In genomic region chr5:33423018-33423630, GRCh38 we compare ENCODE assay signal across 8 cellular contexts. TPM values are rescaled to one million over a fixed set of nuclear protein-coding genes. Genes with fewer than 3 reads are reported as not detected.
A peak's percentile ranks its signal among the peaks of the same experiment; 100 is the strongest.
DNase-seq lines count a peak whose midpoint lies in the region; ATAC-seq, FAIRE-seq and TF ChIP-seq lines count a peak whose summit lies in the region.

No MANE protein-coding gene starts in this region.

- DNase-seq in H54 (ENCODE audit: insufficient read length, low spot score) = no peak
- DNase-seq in Panc1 (ENCODE audit: low read depth, low spot score) = peak; percentile 28
- DNase-seq in fibroblast of pulmonary artery (ENCODE audit: low read depth) = peak; percentile 76
- DNase-seq in type B pancreatic cell (ENCODE audit: extremely low spot score, unreplicated experiment) = no peak
- DNase-seq in stimulated activated CD4-positive, alpha-beta T cell treated with anti-CD3 and anti-CD28 coated beads, Interleukin-4, amount 100 ng/mL, for 24 hours = no peak
- no peak for DNase-seq in activated CD4-positive, CD25-positive, alpha-beta regulatory T cell treated with anti-CD3 and anti-CD28 coated beads, Interleukin-2, amount 50 U/mL, for 72 hours

- no peaks in the 10 kb centered on the region for H3K36me3 Mint-ChIP-seq in type B pancreatic cell
- no peaks in the 10 kb centered on the region for H3K36me3 Mint-ChIP-seq in stimulated activated memory B cell treated with anti-CD40 and anti-IgM and Interleukin-4, amounts not matched to agents 10 μg/mL and 1 μg/mL and 100 μg/mL, for 72 hours

- no peaks in the 10 kb centered on the region for H3K4me1 ChIP-seq in Panc1 (ENCODE audit: control insufficient read depth, insufficient read depth, low read length)

- no peak overlapping the region for H3K27ac Mint-ChIP-seq in type B pancreatic cell
- no peak overlapping the region for H3K27ac Mint-ChIP-seq in stimulated activated memory B cell treated with anti-CD40 and anti-IgM and Interleukin-4, amounts not matched to agents 10 μg/mL and 1 μg/mL and 100 μg/mL, for 72 hours

- peak; percentile 94 for FAIRE-seq in H54 (lab: Jason Lieb, UNC)

- no peaks in the 10 kb centered on the region for H3K9me3 ChIP-seq in Panc1 (ENCODE audit: control insufficient read depth, insufficient read depth, low read depth, low read length)

- TF ChIP-seq CTCF in 22Rv1 (IDR thresholded peaks at IDR 0.05) (peak; percentile 63), Panc1 (IDR thresholded peaks at IDR 0.05) (peak; percentile 58; the same call in 1 of the 2 replicates), fibroblast of pulmonary artery (IDR thresholded peaks at IDR 0.05; ENCODE audit: low read length, missing control alignments) (peak; percentile 44), type B pancreatic cell (conservative IDR thresholded peaks at IDR 0.05) (peak; percentile 82)

- CTCF ChIA-PET in Panc1 (lab: Charles Lee) = no interaction called here

- H3K4me3 Mint-ChIP-seq in type B pancreatic cell = no peak overlapping the region
- no peak overlapping the region for H3K4me3 Mint-ChIP-seq in stimulated activated memory B cell treated with anti-CD40 and anti-IgM and Interleukin-4, amounts not matched to agents 10 μg/mL and 1 μg/mL and 100 μg/mL, for 72 hours

- BruUV-seq in Panc1 (replicated peaks; lab: Mats Ljungman, UMichigan) = no TSS peak

- H3K4me1 Mint-ChIP-seq in type B pancreatic cell (ENCODE audit: unreplicated experiment) = peaks cover 5% of the 10 kb centered on the region
- H3K4me1 Mint-ChIP-seq in stimulated activated memory B cell treated with anti-CD40 and anti-IgM and Interleukin-4, amounts not matched to agents 10 μg/mL and 1 μg/mL and 100 μg/mL, for 72 hours = no peaks in the 10 kb centered on the region

- no peaks in the 10 kb centered on the region for H3K36me3 ChIP-seq in Panc1 (ENCODE audit: control insufficient read depth, insufficient read depth, low read length)

- H3K27me3 ChIP-seq in Panc1 (ENCODE audit: control insufficient read depth, insufficient read depth, low read length) = no peaks in the 10 kb centered on the region; the same call in 1 of the 2 replicates

- H3K4me3 ChIP-seq in Panc1 (ENCODE audit: low read depth in 2 of 2, low read length in 2 of 2) (no peak overlapping the region), fibroblast of pulmonary artery (replicated peaks; ENCODE audit: low read depth, low read length) (no peak overlapping the region)

- no peak overlapping the region for H3K27ac ChIP-seq in 22Rv1
- H3K27ac ChIP-seq in Panc1 (ENCODE audit: low read length) = no peak overlapping the region

- no peaks in the 10 kb centered on the region for H3K27me3 Mint-ChIP-seq in type B pancreatic cell
- peaks cover 15% of the 10 kb centered on the region for H3K27me3 Mint-ChIP-seq in stimulated activated memory B cell treated with anti-CD40 and anti-IgM and Interleukin-4, amounts not matched to agents 10 μg/mL and 1 μg/mL and 100 μg/mL, for 72 hours

- no peak for TF ChIP-seq POLR2A in H54 (IDR thresholded peaks at IDR 0.05; ENCODE audit: low read depth, low read length)

- no peaks in the 10 kb centered on the region for H3K9me3 Mint-ChIP-seq in type B pancreatic cell
- no peaks in the 10 kb centered on the region for H3K9me3 Mint-ChIP-seq in stimulated activated memory B cell treated with anti-CD40 and anti-IgM and Interleukin-4, amounts not matched to agents 10 μg/mL and 1 μg/mL and 100 μg/mL, for 72 hours

- in situ Hi-C loops in Panc1 (cut with HindIII; ENCODE audit: low pct_unique_long_range_greater_than_20kb, low sequenced_read_pairs) = no loop called here

- POLR2A ChIA-PET in Panc1 (lab: Charles Lee) = no interaction called here

- ATAC-seq in Panc1 = 0 out of 2 replicates have a peak, but pooled peaks have one; percentile 45
- no peak for ATAC-seq in stimulated activated memory B cell treated with anti-CD40 and anti-IgM and Interleukin-4, amounts not matched to agents 10 μg/mL and 1 μg/mL and 100 μg/mL, for 72 hours

- intact Hi-C loops in Panc1 (cut with micrococcal nuclease; ENCODE audit: unreplicated experiment) = loop anchor here (2.0 kb wide), 1 partner anchor 714 kb away; no protein-coding TSS in a partner anchor

RNA-seq across cellular contexts. Expression of gene TARS1, which starts 17.6 kb away (rescaled TPM):
- 258 TPM for total RNA-seq in Panc1 (2021; ENCODE audit: unreplicated experiment)
- 184 TPM for polyA plus RNA-seq in Panc1 (2012; ENCODE audit: insufficient read length)
- total RNA-seq in type B pancreatic cell (ENCODE audit: low replicate concordance) = 174 and 183 TPM in 2 replicates

Comparison
In these comparisons a context has a peak if more than half of its experiments do, and no peak if none do; other contexts are left out.
1. DNase-seq: peak in Panc1 (single experiment) and fibroblast of pulmonary artery (single experiment); none in H54 (single experiment), type B pancreatic cell (single experiment), stimulated activated CD4-positive, alpha-beta T cell treated with anti-CD3 and anti-CD28 coated beads, Interleukin-4, amount 100 ng/mL, for 24 hours (single experiment) and activated CD4-positive, CD25-positive, alpha-beta regulatory T cell treated with anti-CD3 and anti-CD28 coated beads, Interleukin-2, amount 50 U/mL, for 72 hours (single experiment).
2. Peak in every context shown above with its lines, with median percentiles within 50 percentile points of each other: CTCF ChIP-seq.